In genomic region chr5:154315196-154315595, GRCh38 we compare ENCODE assay signal across 22 cellular contexts.
"Had no signal": no experiment of that assay in that cellular context is flagged by ENCODE, and none has a peak within 500 bp of the region (broad histone marks: within the 10 kb centered on the region; RNA-seq: fewer than 3 reads in every experiment).

No MANE protein-coding gene starts in this region.

- H3K9ac ChIP-seq: parathyroid adenoma had no signal

- H3K4me3 ChIP-seq: left ventricle myocardium inferior, lung, mucosa of descending colon, psoas muscle, right lobe of liver, stomach, testis, thyroid gland, transverse colon, upper lobe of right lung had no signal

- H3K36me3 Mint-ChIP-seq: natural killer cell treated with Interleukin-12 subunit alpha and Interleukin-12 subunit beta and Interleukin-15 and Interleukin-18, amount 100 ng/mL, for 72 hours had no signal

- H3K27me3 Mint-ChIP-seq: naive thymus-derived CD4-positive, alpha-beta T cell; natural killer cell treated with Interleukin-12 subunit alpha and Interleukin-12 subunit beta and Interleukin-15 and Interleukin-18, amount 100 ng/mL, for 72 hours; stimulated activated naive B cell treated with anti-CD40 and anti-IgM and Interleukin-4, amounts not matched to agents 10 μg/mL and 1 μg/mL and 100 μg/mL, for 72 hours had no signal

- H3K9me3 ChIP-seq: left ventricle myocardium inferior, mucosa of descending colon, psoas muscle, right lobe of liver, stomach, testis, thyroid gland, transverse colon, upper lobe of right lung had no signal

- H3K4me3 Mint-ChIP-seq: immature natural killer cell; naive thymus-derived CD4-positive, alpha-beta T cell; natural killer cell treated with Interleukin-12 subunit alpha and Interleukin-12 subunit beta and Interleukin-15 and Interleukin-18, amount 100 ng/mL, for 72 hours; stimulated activated naive B cell treated with anti-CD40 and anti-IgM and Interleukin-4, amounts not matched to agents 10 μg/mL and 1 μg/mL and 100 μg/mL, for 72 hours had no signal

- H3K27ac ChIP-seq: left ventricle myocardium inferior, parathyroid adenoma, psoas muscle, right lobe of liver, stomach, testis, thyroid gland, transverse colon, upper lobe of right lung had no signal

- H3K27me3 ChIP-seq: right lobe of liver, stomach, testis, thyroid gland, transverse colon, upper lobe of right lung had no signal

- H3K36me3 ChIP-seq: left ventricle myocardium inferior, right lobe of liver, stomach, thyroid gland, transverse colon, upper lobe of right lung had no signal

- ATAC-seq: mucosa of descending colon; naive thymus-derived CD4-positive, alpha-beta T cell; natural killer cell treated with Interleukin-12 subunit alpha and Interleukin-12 subunit beta and Interleukin-15 and Interleukin-18, amount 100 ng/mL, for 72 hours; psoas muscle; right lobe of liver; stimulated activated naive B cell treated with anti-CD40 and anti-IgM and Interleukin-4, amounts not matched to agents 10 μg/mL and 1 μg/mL and 100 μg/mL, for 72 hours; stimulated activated naive CD8-positive, alpha-beta T cell treated with anti-CD3 and anti-CD28 coated beads, Interleukin-15, Interleukin-2, amounts not matched to agents 100 U/mL and 50 U/mL, for 24 hours; upper lobe of right lung had no signal

- H3K9me3 Mint-ChIP-seq: immature natural killer cell; naive thymus-derived CD4-positive, alpha-beta T cell; natural killer cell treated with Interleukin-12 subunit alpha and Interleukin-12 subunit beta and Interleukin-15 and Interleukin-18, amount 100 ng/mL, for 72 hours; stimulated activated naive B cell treated with anti-CD40 and anti-IgM and Interleukin-4, amounts not matched to agents 10 μg/mL and 1 μg/mL and 100 μg/mL, for 72 hours had no signal

- H3K4me1 ChIP-seq: parathyroid adenoma, psoas muscle, right lobe of liver, testis, upper lobe of right lung had no signal

- DNase-seq: hippocampal formation; immature natural killer cell; left ventricle myocardium inferior; midbrain; mucosa of descending colon; naive thymus-derived CD4-positive, alpha-beta T cell; psoas muscle; right lobe of liver; stimulated activated CD4-positive, alpha-beta T cell treated with anti-CD3 and anti-CD28 coated beads, Interleukin-12 subunit alpha, Interleukin-12 subunit beta, amount 100 ng/mL, for 4 hours; stimulated activated CD4-positive, alpha-beta T cell treated with anti-CD3 and anti-CD28 coated beads, Interleukin-15, amount 100 ng/mL, for 24 hours; stimulated activated CD4-positive, alpha-beta T cell treated with anti-CD3 and anti-CD28 coated beads, Interleukin-2, amount 100 ng/mL, for 24 hours; stimulated activated CD4-positive, alpha-beta T cell treated with anti-CD3 and anti-CD28 coated beads, Interleukin-4, amount 100 ng/mL, for 1 hour; stimulated activated naive B cell treated with anti-CD40 and anti-IgM and Interleukin-4, amounts not matched to agents 10 μg/mL and 1 μg/mL and 100 μg/mL, for 72 hours; stimulated activated naive CD8-positive, alpha-beta T cell treated with anti-CD3 and anti-CD28 coated beads, Interleukin-15, Interleukin-2, amounts not matched to agents 100 U/mL and 50 U/mL, for 24 hours; stomach; testis; thyroid gland; transverse colon; upper lobe of right lung had no signal

- H3K27ac Mint-ChIP-seq: immature natural killer cell; naive thymus-derived CD4-positive, alpha-beta T cell; natural killer cell treated with Interleukin-12 subunit alpha and Interleukin-12 subunit beta and Interleukin-15 and Interleukin-18, amount 100 ng/mL, for 72 hours; stimulated activated naive B cell treated with anti-CD40 and anti-IgM and Interleukin-4, amounts not matched to agents 10 μg/mL and 1 μg/mL and 100 μg/mL, for 72 hours had no signal

- H2AFZ ChIP-seq: parathyroid adenoma had no signal

- H3K79me2 ChIP-seq: parathyroid adenoma had no signal
